In the genomic region with DNA sequence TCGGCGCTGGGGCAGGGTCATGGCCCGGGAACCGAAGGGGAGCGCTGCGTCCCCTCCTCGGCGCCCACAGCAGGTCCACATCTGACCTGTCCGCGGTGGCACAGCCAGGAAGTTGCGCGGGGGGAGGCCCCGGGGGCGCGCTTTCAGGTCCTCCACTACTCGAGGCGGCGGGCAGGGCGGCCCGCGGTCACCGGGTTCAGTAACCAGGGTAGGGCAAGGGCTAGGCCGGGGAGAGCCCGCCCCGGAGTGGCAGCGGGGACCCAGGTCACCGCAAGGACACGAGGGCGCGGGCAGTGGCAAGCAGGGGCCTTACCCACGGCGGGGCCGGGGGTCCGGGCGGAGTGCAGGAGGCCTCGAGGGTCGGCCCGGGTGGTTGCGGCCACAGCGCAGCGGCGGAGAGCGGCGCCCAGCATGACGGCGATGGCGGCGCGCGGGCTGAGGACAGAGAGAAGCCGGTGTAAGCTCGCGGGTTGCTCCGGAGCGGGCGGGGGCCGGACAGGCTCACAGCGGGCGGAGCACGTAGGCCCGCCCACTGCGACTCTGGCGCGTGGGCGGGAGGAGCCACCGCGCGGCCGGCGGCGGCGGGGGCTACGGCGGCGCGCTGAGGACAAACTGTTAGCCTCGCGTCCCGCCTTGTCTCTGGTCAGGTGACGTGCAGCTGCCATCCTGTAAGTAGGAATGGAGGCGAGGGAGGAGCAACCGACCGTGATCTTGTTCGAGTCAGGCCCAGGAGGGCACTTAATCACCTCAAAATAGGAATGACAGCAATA, we compare ENCODE assay signal across 1 cellular context.
TF ChIP-seq lines count a peak whose summit lies in the region.

TSS of gene COX5A (minus strand) at position 472 of the 770 bp plus-strand sequence. CDS start at position 413, 59 bp downstream.

TF ChIP-seq in H1, 55 proteins besides CTCF, POLR2A, EP300 and RAD21:
- TF ChIP-seq SIN3A (conservative IDR thresholded peaks at IDR 0.05 in 1 of 2, IDR thresholded peaks at IDR 0.05 in 1 of 2; ENCODE audit: low read depth in 1 of 2, low read length in 2 of 2) (no peak), USF2 (IDR thresholded peaks at IDR 0.05; ENCODE audit: low read length) (peak; percentile 82), RBBP5 (IDR thresholded peaks at IDR 0.05; ENCODE audit: borderline replicate concordance, low read depth, low read length) (peak; percentile 87), CBX8 (IDR thresholded peaks at IDR 0.05; ENCODE audit: borderline replicate concordance, low read depth, low read length) (no peak), SUZ12 (IDR thresholded peaks at IDR 0.05; ENCODE audit: low read length) (no peak), PHF8 (conservative IDR thresholded peaks at IDR 0.05; ENCODE audit: low read depth, low read length) (peak; percentile 92), ATF2 (IDR thresholded peaks at IDR 0.05; ENCODE audit: low read length) (no peak), SP1 (IDR thresholded peaks at IDR 0.05; ENCODE audit: low read depth, low read length) (no peak), GABPA (IDR thresholded peaks at IDR 0.05; ENCODE audit: borderline replicate concordance, insufficient read depth, low read length) (no peak), SRF (IDR thresholded peaks at IDR 0.05; ENCODE audit: low read depth, low read length) (0 out of 2 replicates have a peak, but pooled peaks have one; percentile 21), E2F6 (IDR thresholded peaks at IDR 0.05) (peak; percentile 28), HDAC6 (IDR thresholded peaks at IDR 0.05; ENCODE audit: low read depth, low read length) (no peak), TCF12 (IDR thresholded peaks at IDR 0.05; ENCODE audit: low read depth, low read length) (0 out of 2 replicates have a peak, but pooled peaks have one; percentile 28), CREB1 (IDR thresholded peaks at IDR 0.05) (peak; percentile 94), POU5F1 (IDR thresholded peaks at IDR 0.05; ENCODE audit: low read depth, low read length) (no peak), RXRA (IDR thresholded peaks at IDR 0.05; ENCODE audit: insufficient read depth, low read depth, low read length) (no peak), BRCA1 (IDR thresholded peaks at IDR 0.05; ENCODE audit: low read depth, low read length) (no peak), EGR1 (IDR thresholded peaks at IDR 0.05; ENCODE audit: borderline replicate concordance, low read depth, low read length) (peak; percentile 99), CHD7 (IDR thresholded peaks at IDR 0.05; ENCODE audit: insufficient replicate concordance, low read length) (no peak), POLR2AphosphoS5 (IDR thresholded peaks at IDR 0.05; ENCODE audit: low read depth, low read length) (peak; percentile 86; the same call in 1 of the 2 replicates), TBP (IDR thresholded peaks at IDR 0.05; ENCODE audit: low read depth, low read length) (peak; percentile 78; the same call in 1 of the 2 replicates), ASH2L (IDR thresholded peaks at IDR 0.05; ENCODE audit: low read length) (peak; percentile 86), SAP30 (IDR thresholded peaks at IDR 0.05; ENCODE audit: insufficient read depth, insufficient replicate concordance, low read length) (no peak), EZH2 (IDR thresholded peaks at IDR 0.05; ENCODE audit: low read depth, low read length, severe bottlenecking) (no peak), JUN (IDR thresholded peaks at IDR 0.05; ENCODE audit: low read depth, low read length) (no peak), CHD2 (IDR thresholded peaks at IDR 0.05; ENCODE audit: low read length) (no peak), RFX5 (IDR thresholded peaks at IDR 0.05; ENCODE audit: borderline replicate concordance, low read depth, low read length) (no peak), NRF1 (IDR thresholded peaks at IDR 0.05; ENCODE audit: low read depth, low read length) (no peak), YY1 (IDR thresholded peaks at IDR 0.05; ENCODE audit: low read depth, low read length) (peak; percentile 76), TEAD4 (IDR thresholded peaks at IDR 0.05; ENCODE audit: low read depth, low read length) (peak; percentile 31; the same call in 1 of the 2 replicates), CTBP2 (IDR thresholded peaks at IDR 0.05; ENCODE audit: borderline replicate concordance, insufficient read depth, insufficient read length, low read length) (no peak), TAF1 (IDR thresholded peaks at IDR 0.05; ENCODE audit: low read depth, low read length) (peak; percentile 80), HDAC2 (IDR thresholded peaks at IDR 0.05; ENCODE audit: borderline replicate concordance in 1 of 2, low read depth in 2 of 2, low read length in 2 of 2) (peak in 1 of 2 experiments; percentile 78; a peak in 1 of 4 replicates), BACH1 (IDR thresholded peaks at IDR 0.05; ENCODE audit: low read length) (peak; percentile 43; the same call in 1 of the 2 replicates), KDM4A (IDR thresholded peaks at IDR 0.05; ENCODE audit: low read depth, low read length, severe bottlenecking) (peak; percentile 97), MAX (IDR thresholded peaks at IDR 0.05) (peak; percentile 79), GTF2F1 (IDR thresholded peaks at IDR 0.05; ENCODE audit: borderline replicate concordance, low read depth, low read length) (no peak), CEBPB (IDR thresholded peaks at IDR 0.05; ENCODE audit: low read depth, low read length) (no peak), KDM5A (IDR thresholded peaks at IDR 0.05; ENCODE audit: low read length) (0 out of 2 replicates have a peak, but pooled peaks have one; percentile 44), MAFK (IDR thresholded peaks at IDR 0.05; ENCODE audit: low read depth, low read length) (no peak)
- TF ChIP-seq, protein P1, sequence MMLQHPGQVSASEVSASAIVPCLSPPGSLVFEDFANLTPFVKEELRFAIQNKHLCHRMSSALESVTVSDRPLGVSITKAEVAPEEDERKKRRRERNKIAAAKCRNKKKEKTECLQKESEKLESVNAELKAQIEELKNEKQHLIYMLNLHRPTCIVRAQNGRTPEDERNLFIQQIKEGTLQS (IDR thresholded peaks at IDR 0.05; ENCODE audit: insufficient read depth, low read depth, low read length): no peak; the same call in 1 of the 2 replicates
